Comparison of ENCODE assay signal across 18 cellular contexts in the genomic region with DNA sequence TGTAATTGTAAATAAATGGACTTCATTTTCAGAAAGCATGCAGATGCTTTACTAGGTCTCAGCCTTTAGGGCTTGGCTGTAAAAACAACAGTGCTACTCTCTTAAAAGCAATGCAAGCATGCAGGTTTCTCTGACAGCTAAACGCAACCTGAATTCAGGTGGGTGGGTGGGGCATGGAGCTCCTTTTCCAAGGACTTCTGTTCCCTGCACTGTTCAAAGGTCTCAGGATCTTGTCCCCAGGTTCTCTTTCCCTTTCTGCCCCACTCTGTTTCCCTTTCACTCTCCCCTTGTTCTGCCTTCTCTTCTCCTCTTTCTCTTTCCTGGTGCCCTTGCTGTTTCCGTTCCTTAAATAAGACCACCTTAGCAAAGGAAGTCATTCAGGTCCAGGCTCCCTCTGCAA.
DNase-seq lines count a peak whose midpoint lies in the region; ATAC-seq and TF ChIP-seq lines count a peak whose summit lies in the region.
"Had no signal": no experiment of that assay in that cellular context is flagged by ENCODE, and none has a peak within 500 bp of the region (broad histone marks: within the 10 kb centered on the region; RNA-seq: fewer than 3 reads in every experiment).

No MANE protein-coding gene starts in this region.

- no peak overlapping the region for H3K27ac ChIP-seq in colonic mucosa
- H3K27ac ChIP-seq in A673 (ENCODE audit: low read depth, low read length, poor library complexity, severe bottlenecking): no peak overlapping the region

- no peak overlapping the region for H3K9ac ChIP-seq in colonic mucosa (ENCODE audit: low read depth in 2 of 2, low read length in 2 of 2)

- H3K4me1 ChIP-seq in colonic mucosa (no peaks in the 10 kb centered on the region), mucosa of descending colon (ENCODE audit: low read depth) (peaks cover 5% of the 10 kb centered on the region), A673 (ENCODE audit: insufficient read depth, low read length, poor library complexity, severe bottlenecking) (no peaks in the 10 kb centered on the region)

- H3K4me3 ChIP-seq in colonic mucosa (no peak overlapping the region), mucosa of descending colon (no peak overlapping the region), A673 (ENCODE audit: low read depth, low read length, poor library complexity, severe bottlenecking) (no peak overlapping the region)
- H3K4me3 ChIP-seq: GM12878 had no signal

- CTCF ChIA-PET in A673 (lab: Charles Lee): no interaction called here

- peak; percentile 56 for ATAC-seq in left colon
- ATAC-seq in mucosa of descending colon: peak; percentile 54
- ATAC-seq in GM18873 (IDR thresholded peaks at IDR 0.05; ENCODE audit: low FRiP score, unreplicated experiment): no peak
- ATAC-seq: GM12878 had no signal

- POLR2A ChIA-PET in A673 (lab: Charles Lee; ENCODE audit: low non-redundant PET): no interaction called here

- H3K36me3 ChIP-seq in colonic mucosa (no peaks in the 10 kb centered on the region), mucosa of descending colon (ENCODE audit: low read depth) (no peaks in the 10 kb centered on the region), A673 (ENCODE audit: insufficient read depth, low read length, poor library complexity, severe bottlenecking) (no peaks in the 10 kb centered on the region)
- H3K36me3 ChIP-seq: BE2C had no signal

- no peaks in the 10 kb centered on the region for H3K9me3 ChIP-seq in colonic mucosa
- H3K9me3 ChIP-seq in mucosa of descending colon: no peaks in the 10 kb centered on the region
- no peaks in the 10 kb centered on the region for H3K9me3 ChIP-seq in A673 (ENCODE audit: low read depth, low read length, poor library complexity, severe bottlenecking)
- H3K9me3 ChIP-seq: BE2C had no signal

- intact Hi-C loops in colonic mucosa (cut with DNase I) (no loop called here), left colon (cut with DNase I, micrococcal nuclease) (no loop called here), mucosa of descending colon (cut with DNase I, micrococcal nuclease) (no loop called here), A673 (cut with micrococcal nuclease; ENCODE audit: unreplicated experiment) (no loop called here)

- TF ChIP-seq CTCF in colonic mucosa (IDR thresholded peaks at IDR 0.05) (no peak), mucosa of descending colon (IDR thresholded peaks at IDR 0.05) (no peak), A673 (conservative IDR thresholded peaks at IDR 0.05; ENCODE audit: low read depth, low read length) (no peak)

- DNase-seq in colonic mucosa: peak; percentile 38
- DNase-seq in left colon: peak in 1 of 2 donors; percentile 32
- peak in 1 of 3 donors; percentile 25 for DNase-seq in mucosa of descending colon
- no peak for DNase-seq in NCI-H1417 (lab: John Stamatoyannopoulos, UW)
- DNase-seq in A673 (ENCODE audit: low spot score): no peak
- DNase-seq: ACHN; BE2C; C1 segment of cervical spinal cord; CD4-positive, CD25-positive, alpha-beta regulatory T cell; CD8-positive, alpha-beta memory T cell; COR-L47; DMS 273 treated with DMSO at 0.1 percent for 48 hours; DMS53; DND-41; EL; HCEC 1CT had no signal

- BruUV-seq in A673 (replicated peaks; lab: Mats Ljungman, UMichigan): no TSS peak

- H3K27me3 ChIP-seq in colonic mucosa (no peaks in the 10 kb centered on the region), A673 (replicated peaks; ENCODE audit: insufficient read depth, low read depth, low read length, poor library complexity) (peaks cover 13% of the 10 kb centered on the region)
- H3K27me3 ChIP-seq: BE2C had no signal
